ENCODE assay signal across 28 cellular contexts in the genomic region with DNA sequence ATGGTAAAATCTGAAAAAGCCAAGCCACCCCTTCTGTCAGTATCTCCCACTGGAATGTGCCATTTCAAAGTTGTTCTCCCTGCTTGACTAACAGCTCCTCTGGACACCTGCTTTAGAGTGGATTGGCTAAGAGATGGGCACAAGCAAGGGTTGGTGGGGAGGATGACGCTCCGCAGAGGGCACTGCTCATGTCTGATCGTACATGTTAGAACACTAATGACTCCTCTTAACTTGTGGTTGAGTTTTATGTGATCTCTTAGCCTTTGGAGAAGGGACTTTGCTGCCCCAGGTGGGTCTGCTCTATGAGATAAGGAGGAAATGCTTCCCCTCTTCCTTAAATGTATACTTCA. TPM values are rescaled to one million over a fixed set of nuclear protein-coding genes. Genes with fewer than 3 reads are reported as not detected.
DNase-seq lines count a peak whose midpoint lies in the region; ATAC-seq and TF ChIP-seq lines count a peak whose summit lies in the region.
"Had no signal": no experiment of that assay in that cellular context is flagged by ENCODE, and none has a peak within 500 bp of the region (broad histone marks: within the 10 kb centered on the region; RNA-seq: fewer than 3 reads in every experiment).

No MANE protein-coding gene starts in this region.

- peaks cover 5% of the 10 kb centered on the region for H3K27me3 Mint-ChIP-seq in CD8-positive, alpha-beta T cell (ENCODE audit: low read depth)
- H3K27me3 Mint-ChIP-seq: progenitor cell of endocrine pancreas had no signal

- no peak overlapping the region for H4K8ac ChIP-seq in mesendoderm (ENCODE audit: low read depth, low read length)

- H3K9me3 ChIP-seq in HEK293 (ENCODE audit: control insufficient read depth, insufficient read depth, low read depth, low read length) (no peaks in the 10 kb centered on the region), WERI-Rb-1 (ENCODE audit: severe bottlenecking) (no peaks in the 10 kb centered on the region), psoas muscle (no peaks in the 10 kb centered on the region)
- H3K9me3 ChIP-seq in CD8-positive, alpha-beta T cell (ENCODE audit: low read length), result no peaks in the 10 kb centered on the region
- H3K9me3 ChIP-seq: thoracic aorta had no signal

- H3K79me1 ChIP-seq in mesendoderm (ENCODE audit: low read length), result no peaks in the 10 kb centered on the region

- no peak overlapping the region for H3K4me3 Mint-ChIP-seq in CD8-positive, alpha-beta T cell
- H3K4me3 Mint-ChIP-seq: activated CD8-positive, alpha-beta memory T cell treated with anti-CD3 and anti-CD28 coated beads, Interleukin-2, amount 10 ng/mL, durations not matched to agents 7 days and 5 days; activated T-helper 1 cell treated with anti-CD3 and anti-CD28 coated beads, Interleukin-12 subunit alpha, Interleukin-12 subunit beta, Interleukin-2, Interleukin-4 antibody, amounts not matched to agents 30 ng/mL and 10 ng/mL and 1 ng/mL, durations not matched to agents 14 hours and 24 hours and 36 hours; central memory CD8-positive, alpha-beta T cell; T-cell had no signal

- no peaks in the 10 kb centered on the region for H3K27me3 ChIP-seq in WERI-Rb-1 (ENCODE audit: insufficient read depth, low read depth, severe bottlenecking)
- no peaks in the 10 kb centered on the region for H3K27me3 ChIP-seq in mesendoderm (ENCODE audit: insufficient read depth, low read length, poor library complexity)
- no peaks in the 10 kb centered on the region for H3K27me3 ChIP-seq in psoas muscle (ENCODE audit: insufficient read depth in 3 of 3, low read length in 2 of 3)
- no peaks in the 10 kb centered on the region for H3K27me3 ChIP-seq in CD8-positive, alpha-beta T cell (ENCODE audit: insufficient read depth, low read length)

- intact Hi-C loops in psoas muscle (cut with DNase I), result no loop called here
- intact Hi-C loops in CD8-positive, alpha-beta T cell (cut with DNase I, micrococcal nuclease), result no loop called here

- DNase-seq in WERI-Rb-1 (no peak), mesendoderm (no peak), psoas muscle (no peak), NCI-H1417 treated with DMSO at 0.1 percent for 48 hours (lab: John Stamatoyannopoulos, UW) (no peak), NCI-H187 treated with DMSO at 0.1 percent for 48 hours (lab: John Stamatoyannopoulos, UW) (no peak)
- DNase-seq in CD8-positive, alpha-beta T cell, result no peak
- DNase-seq: activated CD4-positive, alpha-beta T cell treated with anti-CD3 and anti-CD28 coated beads for 4 hours; activated CD8-positive, alpha-beta memory T cell treated with anti-CD3 and anti-CD28 coated beads, Interleukin-2, amount 10 ng/mL, durations not matched to agents 7 days and 5 days; activated naive CD4-positive, alpha-beta T cell treated with anti-CD3 and anti-CD28 coated beads, Interleukin-2, amount 50 U/mL, for 16 hours; Karpas-422; kidney; naive B cell; NCI-H1048; NCI-H2081 treated with DMSO at 0.1 percent for 48 hours; SHP77 treated with DMSO at 0.1 percent for 48 hours; stimulated activated naive CD4-positive, alpha-beta T cell; T-cell had no signal

- H3K56ac ChIP-seq in mesendoderm (ENCODE audit: low read length), result no peak overlapping the region

- no peak overlapping the region for H3K18ac ChIP-seq in mesendoderm (ENCODE audit: low read length)

- H3K9ac ChIP-seq in mesendoderm (ENCODE audit: low read length), result no peak overlapping the region

- H3K27ac ChIP-seq in HEK293 (ENCODE audit: extremely low read depth, low read depth, low read length), result no peak overlapping the region
- peak overlapping the region; percentile 85 for H3K27ac ChIP-seq in WERI-Rb-1
- no peak overlapping the region for H3K27ac ChIP-seq in mesendoderm (ENCODE audit: low read depth, low read length)
- no peak overlapping the region for H3K27ac ChIP-seq in psoas muscle
- H3K27ac ChIP-seq in CD8-positive, alpha-beta T cell (ENCODE audit: low read depth, low read length), result no peak overlapping the region
- H3K27ac ChIP-seq: PC-9 had no signal

- CTCF ChIA-PET in HEK293 (lab: Yijun Ruan, JAX), result interaction anchor here (0.6 to 2.9 kb wide), 5 partner anchors 38 to 207 kb away, joined by 3 to 9 read pairs (median 6); no protein-coding TSS in a partner anchor
- CTCF ChIA-PET in CD8-positive, alpha-beta T cell (lab: Charles Lee), result interaction anchor here (0.9 kb wide), 1 partner anchor 33 kb away, joined by 3 read pairs; no protein-coding TSS in a partner anchor

- H3K4me3 ChIP-seq in HEK293 (ENCODE audit: low read depth, low read length) (no peak overlapping the region), WERI-Rb-1 (ENCODE audit: low read depth, low read length) (no peak overlapping the region), mesendoderm (ENCODE audit: low read length) (no peak overlapping the region), psoas muscle (no peak overlapping the region)
- no peak overlapping the region for H3K4me3 ChIP-seq in CD8-positive, alpha-beta T cell (ENCODE audit: low read depth, low read length)
- H3K4me3 ChIP-seq: lung, PC-9, thoracic aorta had no signal

- ATAC-seq in psoas muscle (peak; percentile 21 to 66 (median 54)), HG03432 (IDR thresholded peaks at IDR 0.05; ENCODE audit: unreplicated experiment) (no peak)
- ATAC-seq in CD8-positive, alpha-beta T cell, result no peak
- ATAC-seq: activated CD8-positive, alpha-beta memory T cell treated with anti-CD3 and anti-CD28 coated beads, Interleukin-2, amount 10 ng/mL, durations not matched to agents 7 days and 5 days; T-cell had no signal

- H3K36me3 ChIP-seq in HEK293 (ENCODE audit: control insufficient read depth in 2 of 2, insufficient read depth in 1 of 2, low read length in 2 of 2), result no peaks in the 10 kb centered on the region
- no peaks in the 10 kb centered on the region for H3K36me3 ChIP-seq in WERI-Rb-1
- H3K36me3 ChIP-seq in mesendoderm (ENCODE audit: control insufficient read depth, insufficient read depth, low read length), result no peaks in the 10 kb centered on the region
- H3K36me3 ChIP-seq in psoas muscle (ENCODE audit: insufficient read depth in 1 of 2, low read depth in 1 of 2), result no peaks in the 10 kb centered on the region
- no peaks in the 10 kb centered on the region for H3K36me3 ChIP-seq in CD8-positive, alpha-beta T cell (ENCODE audit: insufficient read depth, low read length)
- H3K36me3 ChIP-seq: thoracic aorta had no signal

- H3K4me1 Mint-ChIP-seq in CD8-positive, alpha-beta T cell (ENCODE audit: low read depth), result no peaks in the 10 kb centered on the region
- H3K4me1 Mint-ChIP-seq: activated CD8-positive, alpha-beta memory T cell treated with anti-CD3 and anti-CD28 coated beads, Interleukin-2, amount 10 ng/mL, durations not matched to agents 7 days and 5 days; central memory CD8-positive, alpha-beta T cell; naive B cell; T-cell had no signal

- no peak overlapping the region for H3K4me2 ChIP-seq in mesendoderm (ENCODE audit: low read length)
- H3K4me2 ChIP-seq: PC-9 had no signal

- H3K9me3 Mint-ChIP-seq in CD8-positive, alpha-beta T cell, result no peaks in the 10 kb centered on the region
- H3K9me3 Mint-ChIP-seq: activated T-helper 1 cell treated with anti-CD3 and anti-CD28 coated beads, Interleukin-12 subunit alpha, Interleukin-12 subunit beta, Interleukin-2, Interleukin-4 antibody, amounts not matched to agents 30 ng/mL and 10 ng/mL and 1 ng/mL, durations not matched to agents 14 hours and 24 hours and 36 hours; central memory CD8-positive, alpha-beta T cell; naive B cell; T-cell had no signal

- H3K27ac Mint-ChIP-seq in CD8-positive, alpha-beta T cell, result no peak overlapping the region
- H3K27ac Mint-ChIP-seq: activated CD8-positive, alpha-beta memory T cell treated with anti-CD3 and anti-CD28 coated beads, Interleukin-2, amount 10 ng/mL, durations not matched to agents 7 days and 5 days; activated T-helper 1 cell treated with anti-CD3 and anti-CD28 coated beads, Interleukin-12 subunit alpha, Interleukin-12 subunit beta, Interleukin-2, Interleukin-4 antibody, amounts not matched to agents 30 ng/mL and 10 ng/mL and 1 ng/mL, durations not matched to agents 14 hours and 24 hours and 36 hours; naive B cell; T-cell had no signal

- no peaks in the 10 kb centered on the region for H3K36me3 Mint-ChIP-seq in CD8-positive, alpha-beta T cell
- H3K36me3 Mint-ChIP-seq: activated CD8-positive, alpha-beta memory T cell treated with anti-CD3 and anti-CD28 coated beads, Interleukin-2, amount 10 ng/mL, durations not matched to agents 7 days and 5 days; naive B cell; T-cell had no signal

- H3K4me1 ChIP-seq in HEK293 (ENCODE audit: control insufficient read depth, insufficient read depth, low read length), result no peaks in the 10 kb centered on the region
- no peaks in the 10 kb centered on the region for H3K4me1 ChIP-seq in mesendoderm (ENCODE audit: control insufficient read depth, low read depth, low read length)
- peaks cover 22% of the 10 kb centered on the region for H3K4me1 ChIP-seq in psoas muscle
- no peaks in the 10 kb centered on the region for H3K4me1 ChIP-seq in CD8-positive, alpha-beta T cell (ENCODE audit: insufficient read depth, low read length)

- TF ChIP-seq CTCF in HEK293 (tag by site-specific recombination; IDR thresholded peaks at IDR 0.05) (no peak), WERI-Rb-1 (IDR thresholded peaks at IDR 0.05; ENCODE audit: low read depth, low read length) (no peak), psoas muscle (IDR thresholded peaks at IDR 0.05) (no peak)
- no peak for TF ChIP-seq CTCF in CD8-positive, alpha-beta T cell (IDR thresholded peaks at IDR 0.05)

- peak overlapping the region; percentile 65 for H2AK5ac ChIP-seq in mesendoderm (ENCODE audit: low read length)

- no peak overlapping the region for H2BK15ac ChIP-seq in mesendoderm (replicated peaks; ENCODE audit: low read depth)

- WGBS in mesendoderm (ENCODE audit: extremely low coverage, insufficient coverage, low lambda C conversion rate), result no CpG with 5 or more reads among the region's 3 CpGs
- 58 to 76% (median 72%) methylated on average over 3 of the region's 3 CpGs for WGBS in psoas muscle, 3 donors

- H3K79me2 ChIP-seq in mesendoderm (ENCODE audit: control insufficient read depth, insufficient read depth, low read length), result no peaks in the 10 kb centered on the region

- POLR2A ChIA-PET in HEK293 (lab: Yijun Ruan, JAX), result no interaction called here
- POLR2A ChIA-PET in CD8-positive, alpha-beta T cell (lab: Charles Lee), result no interaction called here

- H3K23ac ChIP-seq in mesendoderm (ENCODE audit: low read length), result no peak overlapping the region

- no peak overlapping the region for H2BK5ac ChIP-seq in mesendoderm (ENCODE audit: low read length)

- no peak overlapping the region for H3K4ac ChIP-seq in mesendoderm (ENCODE audit: low read depth, low read length)

- H4K5ac ChIP-seq in mesendoderm (ENCODE audit: low read length), result no peak overlapping the region

- H2BK120ac ChIP-seq in mesendoderm (ENCODE audit: low read depth, low read length), result no peak overlapping the region

TF ChIP-seq in HEK293, 187 proteins besides CTCF, POLR2A, EP300 and RAD21 (continues in another document):
- no peak for TF ChIP-seq ZNF239 (tag by site-specific recombination; IDR thresholded peaks at IDR 0.05)

RNA-seq across cellular contexts. Expression of gene KIAA2012, which starts 8.2 kb away (rescaled TPM):
- not detected for polyA plus RNA-seq in mesendoderm (2013, experiment 1 of 2)
- polyA plus RNA-seq in mesendoderm (2013, experiment 2 of 2), result not detected
- under 1 TPM in 1 of 4 donors, not detected in 3; 0.06 TPM for total RNA-seq in psoas muscle
- polyA plus RNA-seq in psoas muscle, result under 1 TPM in 1 of 3 donors, not detected in 2; 0.03 TPM
- total RNA-seq in CD8-positive, alpha-beta T cell, result not detected
- total RNA-seq: activated T-helper 1 cell treated with anti-CD3 and anti-CD28 coated beads, Interleukin-12 subunit alpha, Interleukin-12 subunit beta, Interleukin-2, Interleukin-4 antibody, amounts not matched to agents 30 ng/mL and 10 ng/mL and 1 ng/mL, durations not matched to agents 14 hours and 24 hours and 36 hours; epithelial cell of proximal tubule; G401; HT1080; kidney; PC-9; progenitor cell of endocrine pancreas; T-cell; thoracic aorta had no signal

RNA-seq across cellular contexts. Expression of gene FZD7, which starts 31.2 kb away (rescaled TPM):
- polyA plus RNA-seq in mesendoderm (2013, experiment 1 of 2), result 61.4 TPM
- polyA plus RNA-seq in mesendoderm (2013, experiment 2 of 2), result 60.0 TPM
- total RNA-seq in psoas muscle, result 10 to 100 TPM in 2 of 4 donors, 1 to 10 TPM in 2; 4.1 to 32.1 (median 9.9) TPM
- 10 to 100 TPM in 1 of 3 donors, 1 to 10 TPM in 2; 1.8 to 14.4 (median 3.7) TPM for polyA plus RNA-seq in psoas muscle
- total RNA-seq in CD8-positive, alpha-beta T cell, result under 1 TPM; 0.73 to 0.97 TPM

Comparison
In these comparisons a context has a peak if more than half of its experiments do, and no peak if none do; other contexts are left out.
1. ATAC-seq: peak in psoas muscle (4 of 4); none in HG03432 (single experiment) and CD8-positive, alpha-beta T cell (single experiment).